ENCODE assay signal across 23 cellular contexts in genomic region chr2:11096591-11096990, GRCh38.
"Had no signal": no experiment of that assay in that cellular context is flagged by ENCODE, and none has a peak within 500 bp of the region (broad histone marks: within the 10 kb centered on the region; RNA-seq: fewer than 3 reads in every experiment).

No MANE protein-coding gene starts in this region.

- H3K9me3 Mint-ChIP-seq: immature natural killer cell; naive thymus-derived CD8-positive, alpha-beta T cell; nephron; neural crest cell; stimulated activated memory B cell treated with anti-CD40 and anti-IgM and Interleukin-4, amounts not matched to agents 10 μg/mL and 1 μg/mL and 100 μg/mL, for 72 hours; stimulated activated naive CD8-positive, alpha-beta T cell treated with anti-CD3 and anti-CD28 coated beads, Interleukin-15, amount 100 ng/mL, for 72 hours had no signal

- H3K9me3 ChIP-seq: left ventricle myocardium inferior, ovary, right atrium auricular region, right lobe of liver, thyroid gland, transverse colon, upper lobe of left lung had no signal

- DNase-seq: immature natural killer cell; kidney; left colon; naive thymus-derived CD8-positive, alpha-beta T cell; ovary; right lobe of liver; stimulated activated CD4-positive, alpha-beta T cell treated with anti-CD3 and anti-CD28 coated beads, Interleukin-1b, Interleukin-23, amount 100 ng/mL, for 48 hours; stimulated activated CD4-positive, alpha-beta T cell treated with anti-CD3 and anti-CD28 coated beads, Interleukin-2, amount 100 ng/mL, for 48 hours; stimulated activated CD4-positive, alpha-beta T cell treated with anti-CD3 and anti-CD28 coated beads, Interleukin-4, amount 100 ng/mL, for 4 hours; stimulated activated CD8-positive, alpha-beta memory T cell treated with anti-CD3 and anti-CD28 coated beads, Interleukin-4, amount 100 ng/mL, for 48 hours; stimulated activated naive CD4-positive, alpha-beta T cell treated with Interleukin-2 at 50 U/mL for 16 hours; stimulated activated naive CD8-positive, alpha-beta T cell treated with anti-CD3 and anti-CD28 coated beads, Interleukin-15, amount 100 ng/mL, for 72 hours; transverse colon; upper lobe of left lung had no signal

- H3K36me3 Mint-ChIP-seq: immature natural killer cell; naive thymus-derived CD8-positive, alpha-beta T cell; stimulated activated memory B cell treated with anti-CD40 and anti-IgM and Interleukin-4, amounts not matched to agents 10 μg/mL and 1 μg/mL and 100 μg/mL, for 72 hours had no signal

- H3K27ac Mint-ChIP-seq: immature natural killer cell; nephron; progenitor cell of endocrine pancreas; stimulated activated memory B cell treated with anti-CD40 and anti-IgM and Interleukin-4, amounts not matched to agents 10 μg/mL and 1 μg/mL and 100 μg/mL, for 72 hours; stimulated activated naive CD8-positive, alpha-beta T cell treated with anti-CD3 and anti-CD28 coated beads, Interleukin-15, amount 100 ng/mL, for 72 hours had no signal

- H3K4me3 Mint-ChIP-seq: immature natural killer cell; naive thymus-derived CD8-positive, alpha-beta T cell; nephron; neural crest cell; stimulated activated memory B cell treated with anti-CD40 and anti-IgM and Interleukin-4, amounts not matched to agents 10 μg/mL and 1 μg/mL and 100 μg/mL, for 72 hours; stimulated activated naive CD8-positive, alpha-beta T cell treated with anti-CD3 and anti-CD28 coated beads, Interleukin-15, amount 100 ng/mL, for 72 hours had no signal

- ATAC-seq: left colon; naive thymus-derived CD8-positive, alpha-beta T cell; right lobe of liver; stimulated activated memory B cell treated with anti-CD40 and anti-IgM and Interleukin-4, amounts not matched to agents 10 μg/mL and 1 μg/mL and 100 μg/mL, for 72 hours; stimulated activated naive CD8-positive, alpha-beta T cell treated with anti-CD3 and anti-CD28 coated beads, Interleukin-15, amount 100 ng/mL, for 72 hours had no signal

- H3K4me1 Mint-ChIP-seq: immature natural killer cell; naive thymus-derived CD8-positive, alpha-beta T cell; neural crest cell; stimulated activated memory B cell treated with anti-CD40 and anti-IgM and Interleukin-4, amounts not matched to agents 10 μg/mL and 1 μg/mL and 100 μg/mL, for 72 hours; stimulated activated naive CD8-positive, alpha-beta T cell treated with anti-CD3 and anti-CD28 coated beads, Interleukin-15, amount 100 ng/mL, for 72 hours had no signal

- H3K4me1 ChIP-seq: left ventricle myocardium inferior, right atrium auricular region, right lobe of liver, thyroid gland, transverse colon, upper lobe of left lung had no signal

- H3K36me3 ChIP-seq: left ventricle myocardium inferior, ovary, right atrium auricular region, right lobe of liver, thyroid gland, transverse colon, upper lobe of left lung had no signal

- H3K27me3 ChIP-seq: ovary, right atrium auricular region, right lobe of liver, thyroid gland, transverse colon, upper lobe of left lung had no signal

- H3K4me3 ChIP-seq: left ventricle myocardium inferior, lung, ovary, right atrium auricular region, right lobe of liver, smooth muscle cell, thyroid gland, transverse colon, upper lobe of left lung had no signal

- H3K27ac ChIP-seq: left ventricle myocardium inferior, ovary, right atrium auricular region, right lobe of liver, thyroid gland, transverse colon, upper lobe of left lung had no signal
